Comparison of ENCODE assay signal across 13 cellular contexts in genomic region chr4:163395758-163396157, GRCh38. TPM values are rescaled to one million over a fixed set of nuclear protein-coding genes. Genes with fewer than 3 reads are reported as not detected.
A peak's percentile ranks its signal among the peaks of the same experiment; 100 is the strongest.
DNase-seq lines count a peak whose midpoint lies in the region; ATAC-seq and TF ChIP-seq lines count a peak whose summit lies in the region.
"Had no signal": no experiment of that assay in that cellular context is flagged by ENCODE, and none has a peak within 500 bp of the region (broad histone marks: within the 10 kb centered on the region; RNA-seq: fewer than 3 reads in every experiment).

No MANE protein-coding gene starts in this region.

- no peak overlapping the region for H3K27ac ChIP-seq in IMR-90 (ENCODE audit: insufficient read depth, low read length)
- H3K27ac ChIP-seq: brain microvascular endothelial cell, RWPE1 had no signal

- no peak overlapping the region for H2AK5ac ChIP-seq in IMR-90 (ENCODE audit: low read depth, low read length)

- H4K20me1 ChIP-seq in IMR-90 (ENCODE audit: insufficient read depth, low read length) = no peaks in the 10 kb centered on the region

- H3K4me1 Mint-ChIP-seq in memory B cell = peaks cover 5% of the 10 kb centered on the region
- H3K4me1 Mint-ChIP-seq: nephron progenitor cell had no signal

- no peak for TF ChIP-seq POLR2A in IMR-90 (IDR thresholded peaks at IDR 0.05; ENCODE audit: low read depth, low read length)

- TF ChIP-seq RAD21 in IMR-90 (IDR thresholded peaks at IDR 0.05; ENCODE audit: low read length) = no peak

- no peaks in the 10 kb centered on the region for H3K79me1 ChIP-seq in IMR-90 (ENCODE audit: low read depth in 1 of 2, low read length in 2 of 2)

- H4K5ac ChIP-seq in IMR-90 (ENCODE audit: low read depth, low read length) = no peak overlapping the region

- H2BK15ac ChIP-seq in IMR-90 (ENCODE audit: low read depth, low read length) = no peak overlapping the region

- intact Hi-C loops in IMR-90 (cut with micrococcal nuclease) = no loop called here
- intact Hi-C loops in posterior vena cava (cut with DNase I) = no loop called here

- no peak overlapping the region for H3K23ac ChIP-seq in IMR-90 (ENCODE audit: low read depth, low read length)

- H2BK5ac ChIP-seq in IMR-90 (ENCODE audit: low read depth, low read length, poor library complexity, severe bottlenecking) = no peak overlapping the region

- H3K9me1 ChIP-seq in IMR-90 (ENCODE audit: insufficient read depth, low read length) = no peaks in the 10 kb centered on the region

- H3K4me3 ChIP-seq in BE2C (ENCODE audit: low read depth, low read length) (peak overlapping the region; percentile 21), IMR-90 (ENCODE audit: insufficient read depth, low read depth, low read length) (peak overlapping the region; percentile 47; the same call in 1 of the 2 replicates), WI38 (ENCODE audit: low read depth, low read length) (peak overlapping the region; percentile 49)

- H3K4me3 Mint-ChIP-seq in memory B cell = peak overlapping the region; percentile 27
- H3K4me3 Mint-ChIP-seq: nephron progenitor cell had no signal

- H2BK120ac ChIP-seq in IMR-90 (ENCODE audit: low read depth, low read length) = no peak overlapping the region

- no peaks in the 10 kb centered on the region for H3K9me3 ChIP-seq in BE2C
- no peaks in the 10 kb centered on the region for H3K9me3 ChIP-seq in IMR-90 (ENCODE audit: control insufficient read depth, insufficient read depth, low read length)
- H3K9me3 ChIP-seq: spleen had no signal

- no peaks in the 10 kb centered on the region for H3K9me3 Mint-ChIP-seq in memory B cell
- H3K9me3 Mint-ChIP-seq: nephron progenitor cell had no signal

- peaks cover 6% of the 10 kb centered on the region for H3K27me3 Mint-ChIP-seq in memory B cell

- no peak overlapping the region for H2AK9ac ChIP-seq in IMR-90 (replicated peaks; ENCODE audit: low read depth, low read length, poor library complexity)

- no peak overlapping the region for H3K56ac ChIP-seq in IMR-90 (ENCODE audit: extremely low read depth, insufficient read depth, low read length)

- no peak overlapping the region for H3K27ac Mint-ChIP-seq in memory B cell
- H3K27ac Mint-ChIP-seq: nephron progenitor cell had no signal

- in situ Hi-C loops in IMR-90 (cut with MboI; ENCODE audit: low sequenced_read_pairs) = no loop called here

- H2BK20ac ChIP-seq in IMR-90 (ENCODE audit: low read depth, low read length) = no peak overlapping the region

- H3K14ac ChIP-seq in IMR-90 (replicated peaks; ENCODE audit: low read depth, low read length) = no peak overlapping the region

- DNase-seq in BE2C = no peak
- DNase-seq in IMR-90 = no peak
- no peak for DNase-seq in memory B cell (ENCODE audit: low spot score in 2 of 2)
- no peak for DNase-seq in posterior vena cava (ENCODE audit: low spot score)
- DNase-seq in glomerular visceral epithelial cell (ENCODE audit: extremely low spot score) = no peak
- no peak for DNase-seq in activated CD4-positive, CD25-positive, alpha-beta regulatory T cell (lab: John Stamatoyannopoulos, UW)
- no peak for DNase-seq in stimulated activated CD4-positive, alpha-beta T cell treated with anti-CD3 and anti-CD28 coated beads, Interleukin-1b, Interleukin-23, amount 100 ng/mL, for 48 hours
- DNase-seq: activated T-cell treated with anti-CD3 and anti-CD28 coated beads, Interleukin-2, amount 50 U/mL, for 1 hour; nephron progenitor cell; spleen had no signal

- POLR2A ChIA-PET in IMR-90 (lab: Charles Lee; ENCODE audit: unreplicated experiment) = no interaction called here

- H3K36me3 ChIP-seq in BE2C (no peaks in the 10 kb centered on the region), IMR-90 (ENCODE audit: control insufficient read depth, insufficient read depth, low read length) (no peaks in the 10 kb centered on the region)
- H3K36me3 ChIP-seq: brain microvascular endothelial cell, spleen had no signal

- no peak overlapping the region for H2AFZ ChIP-seq in IMR-90 (replicated peaks; ENCODE audit: low read length, poor library complexity)

- H3K4me1 ChIP-seq in BE2C (no peaks in the 10 kb centered on the region), IMR-90 (ENCODE audit: control insufficient read depth, insufficient read depth, low read length) (no peaks in the 10 kb centered on the region)

- CTCF ChIA-PET in IMR-90 (lab: Yijun Ruan, JAX) = no interaction called here

- H3K9ac ChIP-seq in IMR-90 (ENCODE audit: low read depth, low read length) = no peak overlapping the region

- dilution Hi-C loops in IMR-90 (cut with HindIII; ENCODE audit: low sequenced_read_pairs, unreplicated experiment) = no loop called here

- no TSS peak for BruUV-seq in IMR-90 (replicated peaks; lab: Mats Ljungman, UMichigan)

- TF ChIP-seq CTCF in BE2C (IDR thresholded peaks at IDR 0.05; ENCODE audit: low read depth, low read length) (no peak), IMR-90 (conservative IDR thresholded peaks at IDR 0.05; ENCODE audit: low read depth, low read length) (no peak), WI38 (IDR thresholded peaks at IDR 0.05; ENCODE audit: low read depth, low read length) (no peak)

- H4K91ac ChIP-seq in IMR-90 (ENCODE audit: insufficient read depth, low read depth, low read length) = no peak overlapping the region

- WGBS in IMR-90 (ENCODE audit: extremely low coverage in 2 of 2, insufficient read length in 1 of 2), 2 experiments = 0% methylated on average over 1 of the region's 5 CpGs; no CpG with 5 or more reads in 1 of the 2 experiments

- H3K4ac ChIP-seq in IMR-90 (ENCODE audit: low read depth, low read length) = no peak overlapping the region

- peak overlapping the region; percentile 70; the same call in 1 of the 2 replicates for H3K4me2 ChIP-seq in IMR-90 (ENCODE audit: low read depth, low read length)

- H4K8ac ChIP-seq in IMR-90 (ENCODE audit: low read depth in 2 of 2, low read length in 2 of 2) = no peak overlapping the region

- H3K18ac ChIP-seq in IMR-90 (ENCODE audit: low read depth, low read length) = no peak overlapping the region

- ATAC-seq in IMR-90 (ENCODE audit: low read depth) = no peak
- no peak for ATAC-seq in memory B cell (ENCODE audit: low read depth)

- H3K27me3 ChIP-seq in BE2C = no peaks in the 10 kb centered on the region
- H3K27me3 ChIP-seq in IMR-90 (ENCODE audit: control insufficient read depth, insufficient read depth, low read length) = no peaks in the 10 kb centered on the region
- H3K27me3 ChIP-seq: brain microvascular endothelial cell, spleen had no signal

- no peaks in the 10 kb centered on the region for H3K36me3 Mint-ChIP-seq in memory B cell

TF ChIP-seq in IMR-90, 13 proteins besides CTCF, POLR2A, EP300 and RAD21:
- no peak for TF ChIP-seq CHD1 (IDR thresholded peaks at IDR 0.05; ENCODE audit: low read depth, low read length)

RNA-seq across cellular contexts. Expression of gene NPY5R, which starts 52.1 kb away (rescaled TPM):
- polyA plus RNA-seq in BE2C (2012; ENCODE audit: insufficient read depth, insufficient read length, low read depth) = not detected
- total RNA-seq in IMR-90 (2012; rRNA removed) (not detected in 2 replicates), posterior vena cava (1 to 10 TPM; 2.9 to 7.4 TPM)
- polyA plus RNA-seq in IMR-90 (2012; rRNA removed) = not detected in 2 replicates
- not detected in 2 replicates for polyA plus RNA-seq in IMR-90 (2012; cell fraction: cytosol; rRNA removed)
- polyA plus RNA-seq in IMR-90 (2012; cell fraction: nucleus; rRNA removed; ENCODE audit: low replicate concordance) = not detected in 2 replicates
